Comparison of ENCODE assay signal across 8 cellular contexts in genomic region chr10:11270135-11270857, GRCh38.
DNase-seq lines count a peak whose midpoint lies in the region; TF ChIP-seq lines count a peak whose summit lies in the region.

No MANE protein-coding gene starts in this region.

- TF ChIP-seq CTCF in GM20000 (IDR thresholded peaks at IDR 0.05; ENCODE audit: extremely low read depth, missing control alignments) (peak; percentile 52), astrocyte of the spinal cord (IDR thresholded peaks at IDR 0.05; ENCODE audit: low read depth, low read length) (peak; percentile 97)

- H3K27ac Mint-ChIP-seq in CD8-positive, alpha-beta memory T cell, result peak overlapping the region; percentile 2 to 98 (median 84)

- no peaks in the 10 kb centered on the region for H3K9me3 ChIP-seq in CD8-positive, alpha-beta memory T cell (ENCODE audit: low read length)
- no peaks in the 10 kb centered on the region for H3K9me3 ChIP-seq in HUES64 (ENCODE audit: insufficient read depth, low read depth, low read length)

- H3K36me3 ChIP-seq in CD8-positive, alpha-beta memory T cell (ENCODE audit: insufficient read depth, low read length), result peaks cover 67% of the 10 kb centered on the region
- H3K36me3 ChIP-seq in HUES64 (ENCODE audit: insufficient read depth, low read length), result peaks cover 9% of the 10 kb centered on the region; the same call in 1 of the 2 replicates

- H3K36me3 Mint-ChIP-seq in CD8-positive, alpha-beta memory T cell, result peaks cover 3 to 94% (median 26%) of the 10 kb centered on the region in 3 donors

- in situ Hi-C loops in astrocyte of the spinal cord (cut with HindIII; ENCODE audit: low sequenced_read_pairs), result no loop called here

- peak overlapping the region; percentile 1 for H3K27ac ChIP-seq in CD8-positive, alpha-beta memory T cell (ENCODE audit: low read depth, low read length)
- H3K27ac ChIP-seq in HUES64 (ENCODE audit: low read depth, low read length), result no peak overlapping the region

- CTCF ChIA-PET in CD8-positive, alpha-beta memory T cell (lab: Charles Lee), result interaction anchor here (0.7 to 4.1 kb wide), 17 partner anchors 9 to 513 kb away, joined by 3 to 27 read pairs (median 3); no protein-coding TSS in a partner anchor

- H3K27me3 Mint-ChIP-seq in CD8-positive, alpha-beta memory T cell, result peaks cover 0 to 3% of the 10 kb centered on the region in 2 donors

- peaks cover 70 to 93% (median 85%) of the 10 kb centered on the region in 3 donors for H3K4me1 Mint-ChIP-seq in CD8-positive, alpha-beta memory T cell

- H3K4me1 ChIP-seq in CD8-positive, alpha-beta memory T cell (ENCODE audit: insufficient read depth, low read length), result peaks cover 26% of the 10 kb centered on the region
- H3K4me1 ChIP-seq in HUES64 (ENCODE audit: insufficient read depth, low read length), result peaks cover 16% of the 10 kb centered on the region

- H3K27me3 ChIP-seq in CD8-positive, alpha-beta memory T cell (ENCODE audit: insufficient read depth, low read length, poor library complexity, severe bottlenecking), result no peaks in the 10 kb centered on the region
- H3K27me3 ChIP-seq in HUES64 (ENCODE audit: insufficient read depth, low read length), result no peaks in the 10 kb centered on the region

- 37% methylated on average over 18 of the region's 18 CpGs for WGBS in HUES64

- DNase-seq in CD8-positive, alpha-beta memory T cell, result peak; percentile 50 to 78 (median 65)
- peak; percentile 65 for DNase-seq in GM20000 (ENCODE audit: low spot score)
- peak; percentile 49 for DNase-seq in UCSD-AML1 (lab: John Stamatoyannopoulos, UW; ENCODE audit: unreplicated experiment)
- peak; percentile 57 for DNase-seq in astrocyte of the spinal cord (ENCODE audit: low read depth, low spot score)
- DNase-seq in iPS-NIHi11 (ENCODE audit: low spot score), result peak; percentile 83
- DNase-seq in stimulated activated CD4-positive, alpha-beta T cell treated with anti-CD3 and anti-CD28 coated beads, Interleukin-1b, Interleukin-23, amount 100 ng/mL, for 1 hour (ENCODE audit: low read depth in 2 of 2), result peak; percentile 47 to 56
- DNase-seq in NCI-H2081 treated with DMSO at 0.1 percent for 48 hours (lab: John Stamatoyannopoulos, UW), result no peak

- POLR2A ChIA-PET in CD8-positive, alpha-beta memory T cell (lab: Charles Lee), result no interaction called here

- no peaks in the 10 kb centered on the region for H3K9me3 Mint-ChIP-seq in CD8-positive, alpha-beta memory T cell

- H3K4me3 ChIP-seq in CD8-positive, alpha-beta memory T cell (ENCODE audit: low read length), result no peak overlapping the region
- H3K4me3 ChIP-seq in HUES64 (ENCODE audit: low read length) (no peak overlapping the region), astrocyte of the spinal cord (ENCODE audit: low read depth, low read length) (no peak overlapping the region)

- H3K4me3 Mint-ChIP-seq in CD8-positive, alpha-beta memory T cell, result peak overlapping the region; percentile 24 to 80 (median 38)

- peak overlapping the region; percentile 23; the same call in 1 of the 2 replicates for H3K9ac ChIP-seq in HUES64 (ENCODE audit: low read depth, low read length)
